In genomic region chr6:68025764-68026163, GRCh38 we compare ENCODE assay signal across 5 cellular contexts.
"Had no signal": no experiment of that assay in that cellular context is flagged by ENCODE, and none has a peak within 500 bp of the region (broad histone marks: within the 10 kb centered on the region; RNA-seq: fewer than 3 reads in every experiment).

No MANE protein-coding gene starts in this region.

- H3K4me3 ChIP-seq: GM23338 had no signal

- DNase-seq: H9, HCEC 1CT, IMR-90, KBM-7 had no signal

- H2AFZ ChIP-seq: GM23338 had no signal

- H3K4me2 ChIP-seq: GM23338 had no signal

- ATAC-seq: GM23338 had no signal
